ENCODE assay signal across 9 cellular contexts in the genomic region with DNA sequence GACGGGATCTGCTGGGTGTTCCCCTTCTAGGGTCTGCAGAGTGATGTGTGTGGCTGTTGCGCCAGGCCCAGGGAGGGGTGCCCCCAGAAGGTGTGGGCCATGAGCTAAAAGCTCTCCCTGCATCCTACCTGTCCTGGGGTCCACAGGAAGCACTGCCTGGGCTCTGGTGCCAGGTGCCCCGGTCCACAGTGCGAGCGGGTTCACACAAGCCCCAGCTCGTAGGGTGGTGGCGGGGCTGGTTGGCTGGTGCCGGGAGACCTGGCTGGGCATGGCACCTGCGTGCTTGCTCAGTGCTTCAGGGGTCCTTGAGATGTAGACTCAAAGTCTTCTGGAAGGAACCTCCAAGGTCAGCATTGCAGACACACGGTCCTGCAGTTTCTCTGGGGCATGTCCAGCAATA.
"Had no signal": no experiment of that assay in that cellular context is flagged by ENCODE, and none has a peak within 500 bp of the region (broad histone marks: within the 10 kb centered on the region; RNA-seq: fewer than 3 reads in every experiment).

No MANE protein-coding gene starts in this region.

- FAIRE-seq: H1, H54, HTR-8/SVneo had no signal

- ATAC-seq: GM23338 had no signal

- H3K9ac ChIP-seq: KMS-11 had no signal

- H3K27ac ChIP-seq: KMS-11 had no signal

- DNase-seq: H9, HCEC 1CT, IMR-90, KBM-7 had no signal

- H2AFZ ChIP-seq: GM23338 had no signal

- H3K4me2 ChIP-seq: GM23338, KMS-11 had no signal

- H3K4me3 ChIP-seq: GM23338 had no signal
